ENCODE assay signal across 8 cellular contexts in genomic region chr6:11231108-11231463, GRCh38. TPM values are rescaled to one million over a fixed set of nuclear protein-coding genes. Genes with fewer than 3 reads are reported as not detected.
DNase-seq lines count a peak whose midpoint lies in the region; ATAC-seq and TF ChIP-seq lines count a peak whose summit lies in the region.

No MANE protein-coding gene starts in this region.

- DNase-seq in CD8-positive, alpha-beta T cell = no peak
- DNase-seq in epithelial cell of esophagus (ENCODE audit: low read depth) (no peak), glomerular visceral epithelial cell (ENCODE audit: extremely low spot score) (no peak), midbrain (lab: John Stamatoyannopoulos, UW) (no peak)

- H3K79me2 ChIP-seq in SU-DHL-6 (ENCODE audit: insufficient read depth, low read length) (peaks cover 10% of the 10 kb centered on the region; the same call in 1 of the 2 replicates), parathyroid adenoma (peaks cover 13% of the 10 kb centered on the region)

- no peaks in the 10 kb centered on the region for H3K27me3 ChIP-seq in CD8-positive, alpha-beta T cell (ENCODE audit: insufficient read depth, low read length)
- H3K27me3 ChIP-seq in SU-DHL-6 (ENCODE audit: low read length) (no peaks in the 10 kb centered on the region), parathyroid adenoma (ENCODE audit: control insufficient read depth, insufficient read depth, low read length) (no peaks in the 10 kb centered on the region)

- H3K27me3 Mint-ChIP-seq in CD8-positive, alpha-beta T cell (ENCODE audit: low read depth) = no peaks in the 10 kb centered on the region

- no peaks in the 10 kb centered on the region for H3K36me3 ChIP-seq in CD8-positive, alpha-beta T cell (ENCODE audit: insufficient read depth, low read length)
- H3K36me3 ChIP-seq in SU-DHL-6 (ENCODE audit: low read length) = no peaks in the 10 kb centered on the region
- H3K36me3 ChIP-seq in parathyroid adenoma (ENCODE audit: control insufficient read depth, insufficient read depth, low read length) = no peaks in the 10 kb centered on the region

- H3K9me3 ChIP-seq in CD8-positive, alpha-beta T cell (ENCODE audit: low read length) = no peaks in the 10 kb centered on the region
- H3K9me3 ChIP-seq in SU-DHL-6 (ENCODE audit: insufficient read depth, low read length) = no peaks in the 10 kb centered on the region
- H3K9me3 ChIP-seq in parathyroid adenoma (ENCODE audit: control insufficient read depth, low read length) = no peaks in the 10 kb centered on the region

- peaks cover 10% of the 10 kb centered on the region for H3K36me3 Mint-ChIP-seq in CD8-positive, alpha-beta T cell

- peak overlapping the region; percentile 81 for H3K4me2 ChIP-seq in SU-DHL-6 (ENCODE audit: low read depth, low read length, poor library complexity, severe bottlenecking)
- H3K4me2 ChIP-seq in parathyroid adenoma (ENCODE audit: low read length) = peak overlapping the region; percentile 84

- TF ChIP-seq CTCF in CD8-positive, alpha-beta T cell (IDR thresholded peaks at IDR 0.05) = no peak
- no peak for TF ChIP-seq CTCF in SU-DHL-6 (IDR thresholded peaks at IDR 0.05; ENCODE audit: insufficient read depth, low read length, poor library complexity, severe bottlenecking)
- TF ChIP-seq CTCF in epithelial cell of esophagus (IDR thresholded peaks at IDR 0.05; ENCODE audit: insufficient read depth, low read depth, low read length, missing control alignments) = no peak
- TF ChIP-seq CTCF in parathyroid adenoma (IDR thresholded peaks at IDR 0.05) = no peak

- CTCF ChIA-PET in CD8-positive, alpha-beta T cell (lab: Charles Lee) = interaction anchor here (1.0 to 3.6 kb wide), 5 partner anchors 10 to 265 kb away, joined by 3 to 15 read pairs (median 5); no protein-coding TSS in a partner anchor

- no peak overlapping the region for H3K9ac ChIP-seq in SU-DHL-6 (ENCODE audit: low read length)
- H3K9ac ChIP-seq in parathyroid adenoma = no peak overlapping the region

- ATAC-seq in CD8-positive, alpha-beta T cell = no peak
- no peak for ATAC-seq in HG02981 (IDR thresholded peaks at IDR 0.05; ENCODE audit: unreplicated experiment)
- no peak for ATAC-seq in GM18861 (IDR thresholded peaks at IDR 0.05; ENCODE audit: unreplicated experiment)

- POLR2A ChIA-PET in CD8-positive, alpha-beta T cell (lab: Charles Lee) = interaction anchor here (0.7 to 1.8 kb wide), 3 partner anchors 25 to 151 kb away, joined by 3 to 14 read pairs (median 3); no protein-coding TSS in a partner anchor

- H3K4me3 Mint-ChIP-seq in CD8-positive, alpha-beta T cell = peak overlapping the region; percentile 94

- peaks cover 52% of the 10 kb centered on the region for H3K4me1 Mint-ChIP-seq in CD8-positive, alpha-beta T cell (ENCODE audit: low read depth)

- H3K27ac Mint-ChIP-seq in CD8-positive, alpha-beta T cell = no peak overlapping the region

- no peaks in the 10 kb centered on the region for H3K9me2 ChIP-seq in SU-DHL-6 (replicated peaks; ENCODE audit: insufficient read depth, low read length)

- H3K4me1 ChIP-seq in CD8-positive, alpha-beta T cell (ENCODE audit: insufficient read depth, low read length) = peaks cover 14% of the 10 kb centered on the region
- peaks cover 27% of the 10 kb centered on the region for H3K4me1 ChIP-seq in parathyroid adenoma

- H3K9me3 Mint-ChIP-seq in CD8-positive, alpha-beta T cell = no peaks in the 10 kb centered on the region

- H2AFZ ChIP-seq in SU-DHL-6 (ENCODE audit: low read depth, low read length, severe bottlenecking) (no peak overlapping the region), parathyroid adenoma (no peak overlapping the region)

- no peaks in the 10 kb centered on the region for H4K20me1 ChIP-seq in SU-DHL-6 (ENCODE audit: low read depth, low read length)

- intact Hi-C loops in CD8-positive, alpha-beta T cell (cut with DNase I, micrococcal nuclease) = loop anchor here (5.0 to 10.0 kb wide), 6 partner anchors 34 to 784 kb away; partner anchors contain the start of genes HIVEP1 (in 2 of the 2), C6orf52 (in 1 of the 2) and PAK1IP1 (in 1 of the 2)

- H3F3A ChIP-seq in SU-DHL-6 (ENCODE audit: insufficient read depth) = peaks cover 13% of the 10 kb centered on the region; the same call in 1 of the 2 replicates

- no peak overlapping the region for H3K4me3 ChIP-seq in CD8-positive, alpha-beta T cell (ENCODE audit: low read depth, low read length)
- no peak overlapping the region for H3K4me3 ChIP-seq in SU-DHL-6 (ENCODE audit: insufficient read depth, low read length, poor library complexity, severe bottlenecking)
- peak overlapping the region; percentile 66 for H3K4me3 ChIP-seq in epithelial cell of esophagus (ENCODE audit: low read length)
- peak overlapping the region; percentile 78 for H3K4me3 ChIP-seq in parathyroid adenoma (ENCODE audit: low read depth, low read length)

- no peak overlapping the region for H3K27ac ChIP-seq in CD8-positive, alpha-beta T cell (ENCODE audit: low read depth, low read length)
- H3K27ac ChIP-seq in SU-DHL-6 (ENCODE audit: low read depth, low read length) (no peak overlapping the region), parathyroid adenoma (peak overlapping the region; percentile 65)

RNA-seq across cellular contexts. Expression of gene NEDD9, which starts 1.4 kb away (rescaled TPM):
- total RNA-seq in CD8-positive, alpha-beta T cell = 10 to 100 TPM; 41.2 to 44.2 TPM

Comparison
In these comparisons a context has a peak if more than half of its experiments do, and no peak if none do; other contexts are left out.
1. H3K4me3 ChIP-seq: peak in epithelial cell of esophagus (single experiment) and parathyroid adenoma (single experiment); none in CD8-positive, alpha-beta T cell (single experiment) and SU-DHL-6 (single experiment).